17 cellular contexts compared by ENCODE assay signal in genomic region chr2:110832740-110833139, GRCh38.
"Had no signal": no experiment of that assay in that cellular context is flagged by ENCODE, and none has a peak within 500 bp of the region (broad histone marks: within the 10 kb centered on the region; RNA-seq: fewer than 3 reads in every experiment).

No MANE protein-coding gene starts in this region.

- DNase-seq: activated naive CD4-positive, alpha-beta T cell treated with Interleukin-2 at 50 U/mL for 16 hours; anterior cingulate cortex; brain microvascular endothelial cell; cortex of kidney; effector memory CD4-positive, alpha-beta T cell; foreskin fibroblast; glutamatergic neuron; hypothalamus; kidney; left lung; mammary epithelial cell; naive B cell; ovary; right lobe of liver; stimulated activated CD4-positive, alpha-beta T cell treated with anti-CD3 and anti-CD28 coated beads, Interleukin-1b, Interleukin-23, amount 100 ng/mL, for 48 hours; stomach; testis had no signal

- H3K36me3 ChIP-seq: brain microvascular endothelial cell, left lung, ovary, right lobe of liver, stomach had no signal

- H3K9me3 ChIP-seq: left lung, ovary, right lobe of liver, stomach, testis had no signal

- ATAC-seq: left lung, right lobe of liver had no signal

- H3K4me3 ChIP-seq: left lung, ovary, right lobe of liver, stomach, testis had no signal

- FAIRE-seq: kidney had no signal

- H3K27me3 ChIP-seq: left lung, ovary, stomach, testis had no signal

- H3K4me1 ChIP-seq: left lung, right lobe of liver, stomach, testis had no signal

- H3K27ac ChIP-seq: brain microvascular endothelial cell, left lung, ovary, right lobe of liver, stomach, testis had no signal
